27 cellular contexts compared by ENCODE assay signal in the genomic region with DNA sequence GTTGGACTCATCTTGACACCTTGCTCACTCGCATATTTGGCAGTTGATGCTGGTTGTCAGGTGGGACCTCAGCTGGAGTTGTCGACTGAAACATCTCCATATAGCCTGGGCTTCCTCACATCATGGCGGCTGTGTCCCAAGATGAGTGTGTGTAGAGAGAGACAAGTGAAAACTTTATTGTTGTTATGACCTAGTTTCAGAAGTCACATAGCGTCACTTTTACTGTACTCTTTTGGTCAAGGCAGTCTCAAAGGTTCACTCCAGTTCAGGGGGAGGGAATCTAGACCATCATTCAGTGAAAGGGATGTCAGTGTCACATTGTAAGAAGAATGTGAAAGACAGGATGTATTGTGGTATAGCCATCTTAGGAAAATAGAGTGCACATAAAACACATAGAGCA.
"Had no signal": no experiment of that assay in that cellular context is flagged by ENCODE, and none has a peak within 500 bp of the region (broad histone marks: within the 10 kb centered on the region; RNA-seq: fewer than 3 reads in every experiment).

No MANE protein-coding gene starts in this region.

- H3K4me2 ChIP-seq: hepatocyte had no signal

- H3K27ac ChIP-seq: epithelial cell of prostate, gastrocnemius medialis, hepatocyte, prostate gland, right atrium auricular region, stomach, thyroid gland, vagina had no signal

- H3K9me3 ChIP-seq: gastrocnemius medialis, mucosa of descending colon, prostate gland, right atrium auricular region, stomach, thyroid gland, vagina had no signal

- H2AFZ ChIP-seq: hepatocyte had no signal

- H3K79me2 ChIP-seq: hepatocyte had no signal

- H3K27me3 Mint-ChIP-seq: naive B cell; stimulated activated memory B cell treated with anti-CD40 and anti-IgM and Interleukin-4, amounts not matched to agents 10 μg/mL and 1 μg/mL and 100 μg/mL, for 72 hours had no signal

- H3K4me3 ChIP-seq: dorsolateral prefrontal cortex, gastrocnemius medialis, hepatocyte, lung, mucosa of descending colon, prostate gland, right atrium auricular region, stomach, thyroid gland, vagina had no signal

- H3K36me3 ChIP-seq: gastrocnemius medialis, prostate gland had no signal

- H3K27me3 ChIP-seq: dorsolateral prefrontal cortex, gastrocnemius medialis, hepatocyte, right atrium auricular region, stomach, thyroid gland, vagina had no signal

- H3K4me1 Mint-ChIP-seq: nephron progenitor cell had no signal

- H3K27ac Mint-ChIP-seq: mesothelial cell of epicardium; stimulated activated memory B cell treated with anti-CD40 and anti-IgM and Interleukin-4, amounts not matched to agents 10 μg/mL and 1 μg/mL and 100 μg/mL, for 72 hours had no signal

- H3K4me1 ChIP-seq: prostate gland had no signal

- H3K9me3 Mint-ChIP-seq: naive B cell; nephron progenitor cell; stimulated activated memory B cell treated with anti-CD40 and anti-IgM and Interleukin-4, amounts not matched to agents 10 μg/mL and 1 μg/mL and 100 μg/mL, for 72 hours had no signal

- DNase-seq: dorsolateral prefrontal cortex; effector CD4-positive, alpha-beta T cell; foreskin fibroblast; gastrocnemius medialis; head of caudate nucleus; kidney; mesenchymal stem cell; mucosa of descending colon; naive B cell; nephron progenitor cell; nucleus accumbens; stimulated activated CD4-positive, alpha-beta T cell treated with anti-CD3 and anti-CD28 coated beads, Interleukin-2, amount 100 ng/mL, for 24 hours; stimulated activated CD4-positive, alpha-beta T cell treated with anti-CD3 and anti-CD28 coated beads, Interleukin-4, amount 100 ng/mL, for 24 hours; stomach; thyroid gland; trophoblast cell had no signal

- H3K4me3 Mint-ChIP-seq: mesothelial cell of epicardium; nephron progenitor cell; stimulated activated memory B cell treated with anti-CD40 and anti-IgM and Interleukin-4, amounts not matched to agents 10 μg/mL and 1 μg/mL and 100 μg/mL, for 72 hours had no signal

- ATAC-seq: esophagus mucosa; gastrocnemius medialis; left lobe of liver; mucosa of descending colon; sciatic nerve; stimulated activated memory B cell treated with anti-CD40 and anti-IgM and Interleukin-4, amounts not matched to agents 10 μg/mL and 1 μg/mL and 100 μg/mL, for 72 hours had no signal
